ENCODE assay signal across 10 cellular contexts in genomic region chr10:62018141-62018911, GRCh38.
DNase-seq lines count a peak whose midpoint lies in the region; ATAC-seq and TF ChIP-seq lines count a peak whose summit lies in the region.
"Had no signal": no experiment of that assay in that cellular context is flagged by ENCODE, and none has a peak within 500 bp of the region (broad histone marks: within the 10 kb centered on the region; RNA-seq: fewer than 3 reads in every experiment).

No MANE protein-coding gene starts in this region.

- peaks cover 53% of the 10 kb centered on the region for H3K4me1 Mint-ChIP-seq in activated CD4-positive, alpha-beta T cell treated with anti-CD3 and anti-CD28 coated beads, Interleukin-2, amount 10 ng/mL, durations not matched to agents 24 days and 14 days

- TF ChIP-seq POLR2A in Peyer's patch (IDR thresholded peaks at IDR 0.05) = no peak
- no peak for TF ChIP-seq POLR2A in gastroesophageal sphincter (IDR thresholded peaks at IDR 0.05)

- peak overlapping the region in 1 of 4 donors; percentile 10 for H3K4me3 ChIP-seq in Peyer's patch
- no peak overlapping the region for H3K4me3 ChIP-seq in gastroesophageal sphincter
- H3K4me3 ChIP-seq in thoracic aorta = peak overlapping the region; percentile 52

- H3K27ac Mint-ChIP-seq in activated CD4-positive, alpha-beta T cell treated with anti-CD3 and anti-CD28 coated beads, Interleukin-2, amount 10 ng/mL, durations not matched to agents 24 days and 14 days = peak overlapping the region; percentile 93
- H3K27ac Mint-ChIP-seq: endodermal cell had no signal

- peak overlapping the region; percentile 24 to 79 (median 59) for H3K27ac ChIP-seq in Peyer's patch
- H3K27ac ChIP-seq in gastroesophageal sphincter = peak overlapping the region; percentile 79 to 84 (median 82)
- H3K27ac ChIP-seq in thoracic aorta = peak overlapping the region; percentile 81 to 96

- no peak overlapping the region for H3K4me3 Mint-ChIP-seq in activated CD4-positive, alpha-beta T cell treated with anti-CD3 and anti-CD28 coated beads, Interleukin-2, amount 10 ng/mL, durations not matched to agents 24 days and 14 days
- H3K4me3 Mint-ChIP-seq: endodermal cell had no signal

- TF ChIP-seq CTCF in Peyer's patch (IDR thresholded peaks at IDR 0.05) = no peak
- no peak for TF ChIP-seq CTCF in gastroesophageal sphincter (IDR thresholded peaks at IDR 0.05)
- no peak for TF ChIP-seq CTCF in thoracic aorta (IDR thresholded peaks at IDR 0.05)

- H3K4me1 ChIP-seq in Peyer's patch = peaks cover 0 to 24% (median 6%) of the 10 kb centered on the region in 4 donors
- peaks cover 28 to 67% (median 38%) of the 10 kb centered on the region in 3 donors for H3K4me1 ChIP-seq in gastroesophageal sphincter
- H3K4me1 ChIP-seq in thoracic aorta (ENCODE audit: control insufficient read depth in 1 of 2, low read depth in 2 of 2) = peaks cover 51 to 67% of the 10 kb centered on the region in 2 donors

- H3K9me3 ChIP-seq in Peyer's patch (no peaks in the 10 kb centered on the region), gastroesophageal sphincter (no peaks in the 10 kb centered on the region), thoracic aorta (no peaks in the 10 kb centered on the region)

- H3K36me3 Mint-ChIP-seq in activated CD4-positive, alpha-beta T cell treated with anti-CD3 and anti-CD28 coated beads, Interleukin-2, amount 10 ng/mL, durations not matched to agents 24 days and 14 days (ENCODE audit: low read depth) = peaks cover 58% of the 10 kb centered on the region

- TF ChIP-seq EP300 in gastroesophageal sphincter (IDR thresholded peaks at IDR 0.05) = no peak

- DNase-seq in activated CD4-positive, alpha-beta T cell treated with anti-CD3 and anti-CD28 coated beads, Interleukin-2, amount 10 ng/mL, durations not matched to agents 24 days and 14 days = no peak
- DNase-seq in activated CD4-positive, alpha-beta T cell treated with anti-CD3 and anti-CD28 coated beads for 48 hours = no peak
- DNase-seq in Peyer's patch (peak in 1 of 3 donors; percentile 43), thoracic aorta (ENCODE audit: low spot score) (no peak), OCI-M1 (lab: John Stamatoyannopoulos, UW) (no peak)
- no peak for DNase-seq in stimulated activated naive CD4-positive, alpha-beta T cell treated with Interleukin-2 at 50 U/mL for 16 hours (lab: John Stamatoyannopoulos, UW)
- DNase-seq: endodermal cell had no signal

- H3K9me3 Mint-ChIP-seq in activated CD4-positive, alpha-beta T cell treated with anti-CD3 and anti-CD28 coated beads, Interleukin-2, amount 10 ng/mL, durations not matched to agents 24 days and 14 days = peaks cover 4% of the 10 kb centered on the region
- H3K9me3 Mint-ChIP-seq: endodermal cell had no signal

- H3K27me3 ChIP-seq in Peyer's patch (no peaks in the 10 kb centered on the region), gastroesophageal sphincter (no peaks in the 10 kb centered on the region), thoracic aorta (replicated peaks; ENCODE audit: insufficient read depth) (no peaks in the 10 kb centered on the region)

- intact Hi-C loops in activated CD4-positive, alpha-beta T cell treated with anti-CD3 and anti-CD28 coated beads, Interleukin-2, amount 10 ng/mL, durations not matched to agents 24 days and 14 days (cut with micrococcal nuclease) = no loop called here

- WGBS in gastroesophageal sphincter (ENCODE audit: low coverage in 1 of 2), 2 donors = 38 to 61% methylated on average over 9 of the region's 9 CpGs

- no peaks in the 10 kb centered on the region for H3K27me3 Mint-ChIP-seq in activated CD4-positive, alpha-beta T cell treated with anti-CD3 and anti-CD28 coated beads, Interleukin-2, amount 10 ng/mL, durations not matched to agents 24 days and 14 days

- ATAC-seq in gastroesophageal sphincter (no peak), thoracic aorta (ENCODE audit: insufficient number of reproducible peaks, low FRiP score, low read depth) (no peak), HG02588 (IDR thresholded peaks at IDR 0.05; ENCODE audit: unreplicated experiment) (no peak)
- ATAC-seq: HCT116 had no signal

- H3K36me3 ChIP-seq in Peyer's patch (no peaks in the 10 kb centered on the region), gastroesophageal sphincter (no peaks in the 10 kb centered on the region), thoracic aorta (no peaks in the 10 kb centered on the region)
